2 cellular contexts compared by ENCODE assay signal in the genomic region with DNA sequence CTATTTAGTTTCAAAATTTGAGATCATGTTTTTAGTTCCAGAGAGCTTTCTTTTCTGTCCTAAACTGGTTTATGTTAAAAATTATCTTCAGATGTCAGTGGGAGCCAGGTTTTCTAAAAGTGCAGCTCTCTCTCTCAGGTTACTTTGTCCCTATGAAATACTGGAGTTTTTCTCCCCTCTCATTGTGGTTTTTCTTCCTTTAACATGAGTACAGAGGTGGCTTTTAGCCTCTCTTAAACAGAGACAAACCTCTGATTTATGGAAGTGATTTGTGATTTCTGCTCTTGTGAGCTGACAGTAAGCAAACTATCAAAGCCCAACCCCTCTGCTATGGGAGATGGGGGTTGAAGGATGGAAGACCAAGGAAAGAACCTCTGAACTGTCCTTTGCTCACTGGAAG.
TF ChIP-seq lines count a peak whose summit lies in the region.

No MANE protein-coding gene starts in this region.

TF ChIP-seq in HEK293, 187 proteins besides CTCF, POLR2A, EP300 and RAD21 (continued from another document):
- TF ChIP-seq PRDM6 (tag by site-specific recombination; IDR thresholded peaks at IDR 0.05) (peak; percentile 91), ZNF561 (tag by site-specific recombination; IDR thresholded peaks at IDR 0.05; ENCODE audit: borderline replicate concordance) (no peak), ZNF341 (tag by site-specific recombination; IDR thresholded peaks at IDR 0.05; ENCODE audit: low read depth) (no peak), ZNF350 (tag by site-specific recombination; IDR thresholded peaks at IDR 0.05) (no peak), ZNF521 (tag by site-specific recombination; IDR thresholded peaks at IDR 0.05) (no peak), KLF10 (tag by site-specific recombination; IDR thresholded peaks at IDR 0.05) (no peak), ZNF707 (tag by site-specific recombination; IDR thresholded peaks at IDR 0.05) (no peak), ZNF366 (tag by site-specific recombination; conservative IDR thresholded peaks at IDR 0.05) (no peak), ZNF514 (tag by site-specific recombination; IDR thresholded peaks at IDR 0.05) (no peak), ZNF629 (tag by site-specific recombination; IDR thresholded peaks at IDR 0.05) (no peak)

TF ChIP-seq in SK-N-SH, 30 proteins besides CTCF, POLR2A, EP300 and RAD21 (continued from another document):
- TF ChIP-seq, protein P1, sequence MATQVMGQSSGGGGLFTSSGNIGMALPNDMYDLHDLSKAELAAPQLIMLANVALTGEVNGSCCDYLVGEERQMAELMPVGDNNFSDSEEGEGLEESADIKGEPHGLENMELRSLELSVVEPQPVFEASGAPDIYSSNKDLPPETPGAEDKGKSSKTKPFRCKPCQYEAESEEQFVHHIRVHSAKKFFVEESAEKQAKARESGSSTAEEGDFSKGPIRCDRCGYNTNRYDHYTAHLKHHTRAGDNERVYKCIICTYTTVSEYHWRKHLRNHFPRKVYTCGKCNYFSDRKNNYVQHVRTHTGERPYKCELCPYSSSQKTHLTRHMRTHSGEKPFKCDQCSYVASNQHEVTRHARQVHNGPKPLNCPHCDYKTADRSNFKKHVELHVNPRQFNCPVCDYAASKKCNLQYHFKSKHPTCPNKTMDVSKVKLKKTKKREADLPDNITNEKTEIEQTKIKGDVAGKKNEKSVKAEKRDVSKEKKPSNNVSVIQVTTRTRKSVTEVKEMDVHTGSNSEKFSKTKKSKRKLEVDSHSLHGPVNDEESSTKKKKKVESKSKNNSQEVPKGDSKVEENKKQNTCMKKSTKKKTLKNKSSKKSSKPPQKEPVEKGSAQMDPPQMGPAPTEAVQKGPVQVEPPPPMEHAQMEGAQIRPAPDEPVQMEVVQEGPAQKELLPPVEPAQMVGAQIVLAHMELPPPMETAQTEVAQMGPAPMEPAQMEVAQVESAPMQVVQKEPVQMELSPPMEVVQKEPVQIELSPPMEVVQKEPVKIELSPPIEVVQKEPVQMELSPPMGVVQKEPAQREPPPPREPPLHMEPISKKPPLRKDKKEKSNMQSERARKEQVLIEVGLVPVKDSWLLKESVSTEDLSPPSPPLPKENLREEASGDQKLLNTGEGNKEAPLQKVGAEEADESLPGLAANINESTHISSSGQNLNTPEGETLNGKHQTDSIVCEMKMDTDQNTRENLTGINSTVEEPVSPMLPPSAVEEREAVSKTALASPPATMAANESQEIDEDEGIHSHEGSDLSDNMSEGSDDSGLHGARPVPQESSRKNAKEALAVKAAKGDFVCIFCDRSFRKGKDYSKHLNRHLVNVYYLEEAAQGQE (IDR thresholded peaks at IDR 0.05; ENCODE audit: low read depth, low read length), result no peak
- no peak for TF ChIP-seq MAX (IDR thresholded peaks at IDR 0.05; ENCODE audit: low read depth)
- no peak for TF ChIP-seq MXI1 (IDR thresholded peaks at IDR 0.05; ENCODE audit: low read depth, low read length)
- no peak for TF ChIP-seq NFIC (IDR thresholded peaks at IDR 0.05; ENCODE audit: borderline replicate concordance)
- no peak for TF ChIP-seq EZH2phosphoT487 (IDR thresholded peaks at IDR 0.05; ENCODE audit: borderline replicate concordance, low read depth)
- TF ChIP-seq SIN3A (IDR thresholded peaks at IDR 0.05; ENCODE audit: borderline replicate concordance, low read depth, low read length), result no peak
- TF ChIP-seq TEAD4 (IDR thresholded peaks at IDR 0.05; ENCODE audit: borderline replicate concordance, insufficient read depth), result no peak
- TF ChIP-seq TAF1 (IDR thresholded peaks at IDR 0.05; ENCODE audit: borderline replicate concordance, low read depth, low read length), result no peak
